24 cellular contexts compared by ENCODE assay signal in the genomic region with DNA sequence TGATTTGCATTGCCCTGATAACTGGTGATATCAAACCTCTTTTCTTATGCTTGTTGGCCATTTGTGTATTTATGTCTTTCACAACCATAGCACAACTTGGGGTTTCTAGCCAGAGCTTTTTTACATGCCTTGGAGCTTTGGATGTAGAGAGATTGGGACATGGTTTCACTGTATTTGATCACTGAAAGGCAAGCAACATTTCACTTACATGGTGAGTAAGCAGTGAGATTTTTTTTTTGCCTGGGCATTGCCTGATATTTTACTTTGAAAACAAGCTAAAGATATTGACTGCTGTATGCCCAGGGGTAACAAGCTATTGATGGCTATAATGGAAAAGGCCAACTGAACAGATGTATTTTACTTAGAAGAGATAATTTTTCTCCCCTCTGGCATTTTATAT.
"Had no signal": no experiment of that assay in that cellular context is flagged by ENCODE, and none has a peak within 500 bp of the region (broad histone marks: within the 10 kb centered on the region; RNA-seq: fewer than 3 reads in every experiment).

No MANE protein-coding gene starts in this region.

- H3K36me3 ChIP-seq: esophagus muscularis mucosa, left ventricle myocardium inferior, stomach, thoracic aorta, transverse colon had no signal

- DNase-seq: cortex of kidney; dorsolateral prefrontal cortex; effector memory CD4-positive, alpha-beta T cell; foreskin keratinocyte; head of caudate nucleus; kidney; left cardiac atrium; left ventricle myocardium inferior; mesendoderm; naive thymus-derived CD4-positive, alpha-beta T cell; nephron progenitor cell; psoas muscle; stimulated activated CD4-positive, alpha-beta T cell treated with anti-CD3 and anti-CD28 coated beads, Interleukin-2, amount 100 ng/mL, for 24 hours; stimulated activated CD4-positive, alpha-beta T cell treated with anti-CD3 and anti-CD28 coated beads, Interleukin-4, amount 100 ng/mL, for 4 hours; stomach; substantia nigra; transverse colon had no signal

- ATAC-seq: foreskin keratinocyte; left cardiac atrium; naive thymus-derived CD4-positive, alpha-beta T cell; psoas muscle; sciatic nerve had no signal

- H3K4me3 ChIP-seq: esophagus muscularis mucosa, hepatocyte, lung, skin epidermis, stomach, transverse colon had no signal

- H3K4me1 ChIP-seq: esophagus muscularis mucosa, foreskin keratinocyte, left ventricle myocardium inferior, psoas muscle, transverse colon had no signal

- H3K4me2 ChIP-seq: hepatocyte had no signal

- H3K27ac ChIP-seq: epithelial cell of prostate, esophagus muscularis mucosa, foreskin keratinocyte, hepatocyte, left ventricle myocardium inferior, psoas muscle, skin epidermis, stomach, thoracic aorta, transverse colon had no signal

- H2AFZ ChIP-seq: hepatocyte had no signal

- H3K27me3 ChIP-seq: dorsolateral prefrontal cortex, esophagus muscularis mucosa, hepatocyte, stomach, transverse colon had no signal

- H3K9me3 ChIP-seq: esophagus muscularis mucosa, left ventricle myocardium inferior, psoas muscle, stomach, thoracic aorta, transverse colon had no signal
